ENCODE assay signal across 1 cellular context in genomic region chr19:3058009-3058820, GRCh38.
TF ChIP-seq lines count a peak whose summit lies in the region.

No MANE protein-coding gene starts in this region.

TF ChIP-seq in GM23338, 12 proteins besides CTCF, POLR2A, EP300 and RAD21 (continued from another document):
- no peak for TF ChIP-seq ZNF462 (CRISPR knock-in tag; IDR thresholded peaks at IDR 0.05)
- TF ChIP-seq JUNB (IDR thresholded peaks at IDR 0.05; ENCODE audit: unreplicated experiment): no peak
- TF ChIP-seq ETS1 (IDR thresholded peaks at IDR 0.05): no peak
- TF ChIP-seq ZNF331 (CRISPR knock-in tag; IDR thresholded peaks at IDR 0.05; ENCODE audit: low read depth): no peak
- no peak for TF ChIP-seq EZH2 (IDR thresholded peaks at IDR 0.05; ENCODE audit: low read depth, unreplicated experiment)
- no peak for TF ChIP-seq ZNF114 (CRISPR knock-in tag; IDR thresholded peaks at IDR 0.05)
